Comparison of ENCODE assay signal across 9 cellular contexts in genomic region chr5:16809816-16810502, GRCh38.
DNase-seq lines count a peak whose midpoint lies in the region; ATAC-seq, FAIRE-seq and TF ChIP-seq lines count a peak whose summit lies in the region.
"Had no signal": no experiment of that assay in that cellular context is flagged by ENCODE, and none has a peak within 500 bp of the region (broad histone marks: within the 10 kb centered on the region; RNA-seq: fewer than 3 reads in every experiment).

No MANE protein-coding gene starts in this region.

- H3K27ac ChIP-seq in Panc1 (ENCODE audit: low read length), result peak overlapping the region; percentile 68

- TF ChIP-seq CTCF in Panc1 (IDR thresholded peaks at IDR 0.05) (no peak), fibroblast of pulmonary artery (IDR thresholded peaks at IDR 0.05; ENCODE audit: low read length, missing control alignments) (no peak), osteocyte (IDR thresholded peaks at IDR 0.05) (no peak)

- H3K36me3 ChIP-seq in Panc1 (ENCODE audit: control insufficient read depth, insufficient read depth, low read length) (no peaks in the 10 kb centered on the region), H7 (replicated peaks; ENCODE audit: control insufficient read depth, insufficient read depth, low read length) (no peaks in the 10 kb centered on the region)

- POLR2A ChIA-PET in Panc1 (lab: Charles Lee), result interaction anchor here (0.6 kb wide), 1 partner anchor 101 kb away, joined by 3 read pairs; no protein-coding TSS in a partner anchor

- no peaks in the 10 kb centered on the region for H3K27me3 ChIP-seq in Panc1 (ENCODE audit: control insufficient read depth, insufficient read depth, low read length)
- no peaks in the 10 kb centered on the region for H3K27me3 ChIP-seq in H7 (ENCODE audit: control insufficient read depth, insufficient read depth, low read length)

- H3K4me3 Mint-ChIP-seq in osteocyte (ENCODE audit: unreplicated experiment), result no peak overlapping the region

- ATAC-seq in Panc1, result peak; percentile 36; the same call in 1 of the 2 replicates
- no peak for ATAC-seq in HG03378 (IDR thresholded peaks at IDR 0.05; ENCODE audit: unreplicated experiment)

- peaks cover 68% of the 10 kb centered on the region for H3K4me1 Mint-ChIP-seq in osteocyte (ENCODE audit: unreplicated experiment)

- no peak for FAIRE-seq in RCC 7860 (lab: Jason Lieb, UNC)

- peaks cover 22% of the 10 kb centered on the region for H3K4me1 ChIP-seq in Panc1 (ENCODE audit: control insufficient read depth, insufficient read depth, low read length)

- DNase-seq in AG20443 (ENCODE audit: low spot score), result peak; percentile 90
- DNase-seq in Panc1 (ENCODE audit: low read depth, low spot score), result no peak
- peak; percentile 70 for DNase-seq in fibroblast of pulmonary artery (ENCODE audit: low read depth)
- DNase-seq in osteocyte (ENCODE audit: extremely low spot score, unreplicated experiment), result no peak
- DNase-seq in H7, result no peak
- no peak for DNase-seq in Ammon's horn (ENCODE audit: low spot score)
- no peak for DNase-seq in RCC 7860 (ENCODE audit: low spot score)
- DNase-seq: NCI-H526 treated with DMSO at 0.1 percent for 48 hours had no signal

- no peaks in the 10 kb centered on the region for H3K9me3 Mint-ChIP-seq in osteocyte (ENCODE audit: unreplicated experiment)

- in situ Hi-C loops in Panc1 (cut with HindIII; ENCODE audit: low pct_unique_long_range_greater_than_20kb, low sequenced_read_pairs), result no loop called here

- peaks cover 4% of the 10 kb centered on the region for H3K36me3 Mint-ChIP-seq in osteocyte (ENCODE audit: unreplicated experiment)

- peak overlapping the region; percentile 91 for H3K27ac Mint-ChIP-seq in osteocyte (ENCODE audit: unreplicated experiment)

- intact Hi-C loops in Panc1 (cut with micrococcal nuclease; ENCODE audit: unreplicated experiment), result no loop called here

- no TSS peak for BruUV-seq in Panc1 (replicated peaks; lab: Mats Ljungman, UMichigan)

- no peaks in the 10 kb centered on the region for H3K9me3 ChIP-seq in Panc1 (ENCODE audit: control insufficient read depth, insufficient read depth, low read depth, low read length)

- CTCF ChIA-PET in Panc1 (lab: Charles Lee), result no interaction called here

- H3K4me3 ChIP-seq in Panc1 (ENCODE audit: low read depth in 2 of 2, low read length in 2 of 2) (no peak overlapping the region), fibroblast of pulmonary artery (replicated peaks; ENCODE audit: low read depth, low read length) (no peak overlapping the region), H7 (ENCODE audit: insufficient read depth, low read depth, low read length) (no peak overlapping the region)

- no peaks in the 10 kb centered on the region for H3K27me3 Mint-ChIP-seq in osteocyte (ENCODE audit: unreplicated experiment)

Comparison
In these comparisons a context has a peak if more than half of its experiments do, and no peak if none do; other contexts are left out.
1. DNase-seq: peak in AG20443 (single experiment) and fibroblast of pulmonary artery (single experiment); none in Panc1 (single experiment), osteocyte (single experiment), H7 (single experiment), Ammon's horn (single experiment) and RCC 7860 (single experiment).